Comparison of ENCODE assay signal across 8 cellular contexts in the genomic region with DNA sequence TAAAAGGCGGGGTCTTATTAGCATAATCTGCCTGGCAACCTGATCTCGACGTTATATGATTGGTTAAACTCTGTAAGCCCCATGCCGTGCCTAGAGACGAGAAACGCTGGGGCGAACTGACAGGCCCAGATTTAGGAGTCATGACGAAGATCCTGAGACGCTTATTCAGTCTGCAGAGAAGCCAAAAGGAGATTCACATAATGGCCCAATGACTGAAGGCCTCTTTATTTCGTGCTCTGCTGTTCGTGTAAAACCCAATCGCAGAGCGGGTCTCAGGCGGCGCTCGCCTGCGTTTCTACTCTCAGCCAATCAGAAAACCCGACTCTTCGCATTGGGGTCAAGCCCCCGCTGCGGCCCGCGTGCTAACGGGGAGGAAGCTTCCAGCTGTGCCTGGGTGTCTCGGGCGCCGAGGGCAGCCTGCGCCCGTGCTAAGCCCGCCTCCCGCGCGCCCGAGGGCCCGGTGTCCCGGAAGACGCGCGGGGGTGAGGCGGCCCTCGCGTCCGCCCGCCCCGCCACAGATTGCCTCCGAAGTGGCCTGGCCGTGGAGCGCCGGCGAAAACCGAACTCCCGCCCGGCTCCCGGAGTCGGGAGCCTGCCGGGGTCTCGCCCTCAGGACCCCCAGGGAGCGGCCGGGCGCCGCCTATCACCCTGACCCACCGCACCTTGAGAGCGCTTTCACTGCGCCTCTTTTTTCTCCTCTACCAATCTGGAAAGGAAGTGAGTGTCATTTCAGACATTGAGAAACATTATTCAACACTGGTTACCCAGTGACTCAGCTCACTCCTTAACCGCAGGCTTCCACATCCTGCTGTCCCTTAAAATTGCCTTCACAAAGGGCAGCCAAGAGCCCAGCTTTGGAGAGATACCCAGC. TPM values are rescaled to one million over a fixed set of nuclear protein-coding genes. Genes with fewer than 3 reads are reported as not detected.
A peak's percentile ranks its signal among the peaks of the same experiment; 100 is the strongest.
DNase-seq lines count a peak whose midpoint lies in the region; ATAC-seq and TF ChIP-seq lines count a peak whose summit lies in the region.

No MANE protein-coding gene starts in this region.

- no peaks in the 10 kb centered on the region for H3K27me3 ChIP-seq in upper lobe of left lung

- 0 to 1% methylated on average over 9 to 29 of the region's 65 CpGs for whole genome bisulfite sequencing in upper lobe of left lung, 2 donors

- TF ChIP-seq CTCF in upper lobe of left lung (IDR thresholded peaks at IDR 0.05): peak in 1 of 6 experiments; percentile 11

- peak in 1 of 4 donors; percentile 52 for TF ChIP-seq EP300 in upper lobe of left lung (IDR thresholded peaks at IDR 0.05)

- no peaks in the 10 kb centered on the region for H3K9me3 ChIP-seq in upper lobe of left lung

- peak overlapping the region; percentile 96 to 100 (median 98) for H3K27ac ChIP-seq in upper lobe of left lung

- ATAC-seq in HG02884 (IDR thresholded peaks at IDR 0.05; ENCODE audit: unreplicated experiment) (peak; percentile 65), left cardiac atrium (peak; percentile 90 to 93), upper lobe of left lung (ENCODE audit: low FRiP score in 2 of 2) (peak; percentile 94 to 98)

- no peaks in the 10 kb centered on the region for H3K36me3 ChIP-seq in upper lobe of left lung

- DNase-seq in NCI-H146 treated with DMSO at 0.1 percent for 48 hours (lab: John Stamatoyannopoulos, UW; ENCODE audit: unreplicated experiment): peak; percentile 93
- peak; percentile 81 to 95 (median 86) for DNase-seq in T-helper 1 cell
- DNase-seq in amniotic stem cell (lab: John Stamatoyannopoulos, UW): peak; percentile 92
- peak; percentile 94 for DNase-seq in left cardiac atrium
- DNase-seq in posterior cingulate gyrus: peak; percentile 89 to 99 (median 93)
- DNase-seq in upper lobe of left lung: peak; percentile 91 to 96

- H3K4me3 ChIP-seq in upper lobe of left lung: peak overlapping the region; percentile 31 to 90 (median 81)

- intact Hi-C loops in left cardiac atrium (cut with DNase I): loop anchor here in 1 of 2 donors (2.0 to 5.0 kb wide), 2 partner anchors 66 to 119 kb away; a partner anchor contains a TSS
- intact Hi-C loops in posterior cingulate gyrus (cut with DNase I): loop anchor here (1.0 to 10.0 kb wide), 5 partner anchors 66 to 309 kb away; a partner anchor contains a TSS

- TF ChIP-seq POLR2A in GM15510 (IDR thresholded peaks at IDR 0.05; ENCODE audit: borderline replicate concordance, extremely low read depth, insufficient read length) (peak; percentile 79), upper lobe of left lung (IDR thresholded peaks at IDR 0.05) (peak; percentile 65 to 94 (median 78))

- peaks cover 17 to 27% (median 20%) of the 10 kb centered on the region in 4 donors for H3K4me1 ChIP-seq in upper lobe of left lung

RNA-seq across cellular contexts. Expression of a gene that starts 0.4 kb away (rescaled TPM):
- 1 to 10 TPM; 3.8 to 6.1 TPM for total RNA-seq in left cardiac atrium
- total RNA-seq in upper lobe of left lung: 10 to 100 TPM in 4 of 6 donors, 1 to 10 TPM in 2; 6.8 to 13.9 (median 12.7) TPM

Comparison
In these comparisons a context has a peak if more than half of its experiments do, and no peak if none do; other contexts are left out.
1. Peak in every context shown above with its lines: DNase-seq, ATAC-seq, H3K4me3 ChIP-seq and H3K27ac ChIP-seq.